ENCODE assay signal across 1 cellular context in the genomic region with DNA sequence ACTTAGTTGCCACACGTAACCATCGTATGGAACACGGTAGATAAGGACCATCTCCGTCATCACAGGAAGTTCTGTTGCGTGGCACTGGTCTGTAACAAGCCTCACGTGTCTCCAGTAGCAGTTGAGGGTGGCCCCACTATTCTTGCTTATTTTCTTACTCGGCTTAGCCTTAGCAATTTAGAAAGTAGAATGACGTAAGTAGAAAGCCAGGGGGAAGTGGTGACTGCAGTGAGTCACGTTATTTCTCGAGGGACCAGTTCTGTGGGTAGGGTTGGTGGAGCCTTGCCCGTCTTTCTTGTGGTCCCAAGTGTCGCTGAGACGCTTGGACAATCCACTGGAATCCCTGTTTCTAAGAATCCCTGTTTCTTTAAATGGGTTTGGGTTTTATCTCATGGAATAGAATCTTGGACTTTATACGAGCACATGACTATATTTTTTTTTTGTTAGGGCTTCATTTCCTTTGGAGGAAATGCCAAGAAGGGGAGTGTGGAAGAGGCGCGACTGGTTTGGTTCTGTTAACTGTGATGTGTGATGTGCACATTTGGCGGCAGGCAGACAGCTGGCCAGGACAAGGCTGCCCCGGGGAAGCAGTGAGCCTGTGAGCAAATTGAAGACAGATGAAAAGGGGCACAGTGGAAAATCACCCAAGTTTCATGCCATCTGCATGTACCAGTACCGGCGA.
TF ChIP-seq lines count a peak whose summit lies in the region.

No MANE protein-coding gene starts in this region.

TF ChIP-seq in IMR-90, 13 proteins besides CTCF, POLR2A, EP300 and RAD21 (continued from another document):
- TF ChIP-seq, protein P1, sequence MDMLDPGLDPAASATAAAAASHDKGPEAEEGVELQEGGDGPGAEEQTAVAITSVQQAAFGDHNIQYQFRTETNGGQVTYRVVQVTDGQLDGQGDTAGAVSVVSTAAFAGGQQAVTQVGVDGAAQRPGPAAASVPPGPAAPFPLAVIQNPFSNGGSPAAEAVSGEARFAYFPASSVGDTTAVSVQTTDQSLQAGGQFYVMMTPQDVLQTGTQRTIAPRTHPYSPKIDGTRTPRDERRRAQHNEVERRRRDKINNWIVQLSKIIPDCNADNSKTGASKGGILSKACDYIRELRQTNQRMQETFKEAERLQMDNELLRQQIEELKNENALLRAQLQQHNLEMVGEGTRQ (IDR thresholded peaks at IDR 0.05; ENCODE audit: low read depth, low read length), result peak; percentile 67
- TF ChIP-seq FOS (IDR thresholded peaks at IDR 0.05; ENCODE audit: low read depth, low read length), result peak; percentile 61; the same call in 1 of the 2 replicates
